In the genomic region with DNA sequence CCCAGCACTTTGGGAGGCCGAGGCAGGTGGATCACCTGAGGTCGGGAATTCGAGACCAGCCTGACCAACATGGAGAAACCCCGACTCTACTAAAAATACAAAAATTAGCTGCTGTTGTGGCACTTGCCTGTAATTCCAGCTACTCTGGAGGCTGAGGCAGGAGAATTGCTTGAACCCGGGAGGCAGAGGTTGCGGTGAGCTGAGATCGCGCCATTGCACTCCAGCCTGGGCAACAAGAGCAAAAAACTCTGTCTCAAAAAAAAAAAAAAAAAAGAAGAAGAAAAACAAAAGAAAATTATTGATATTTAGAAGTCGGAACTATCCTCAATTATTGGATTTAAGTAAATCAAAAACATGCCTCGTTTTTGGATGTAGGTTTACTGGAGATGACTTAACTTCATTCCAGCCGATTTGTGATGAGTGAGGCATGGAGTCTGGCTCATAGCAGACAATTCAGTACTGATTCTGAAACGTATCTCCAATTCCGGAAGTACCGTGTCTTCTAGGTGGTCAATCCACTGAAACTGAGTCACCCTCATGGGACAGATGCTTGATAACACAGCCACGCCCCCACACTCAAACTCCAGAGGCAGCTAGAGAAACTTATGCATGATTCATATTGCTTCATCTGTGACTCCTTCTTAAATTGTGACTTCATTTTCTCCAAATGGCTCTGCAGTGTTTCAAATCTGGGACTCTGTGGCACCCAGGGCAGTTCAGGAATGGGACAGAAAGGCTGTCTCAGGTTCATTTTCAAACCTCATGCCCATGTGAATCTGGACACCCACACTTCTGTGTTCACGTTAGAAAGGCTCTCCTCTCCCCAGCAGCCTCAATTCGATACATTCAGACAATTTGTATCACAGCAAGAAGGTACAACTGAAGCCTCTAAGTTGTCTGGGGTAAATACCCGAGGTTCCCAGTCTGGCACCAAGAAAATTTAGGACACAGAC, we compare ENCODE assay signal across 9 cellular contexts.
DNase-seq lines count a peak whose midpoint lies in the region; ATAC-seq and TF ChIP-seq lines count a peak whose summit lies in the region.
"Had no signal": no experiment of that assay in that cellular context is flagged by ENCODE, and none has a peak within 500 bp of the region (broad histone marks: within the 10 kb centered on the region; RNA-seq: fewer than 3 reads in every experiment).

No MANE protein-coding gene starts in this region.

- peaks cover 5 to 14% of the 10 kb centered on the region in 2 donors for H3K4me1 ChIP-seq in aorta (ENCODE audit: control insufficient read depth in 1 of 2, insufficient read depth in 2 of 2, low read length in 2 of 2)

- H3K4me3 Mint-ChIP-seq in stimulated activated naive CD8-positive, alpha-beta T cell treated with anti-CD3 and anti-CD28 coated beads, Interleukin-15, amount 100 ng/mL, for 72 hours: no peak overlapping the region

- 75 to 83% methylated on average over 18 of the region's 18 CpGs for WGBS in aorta, 2 donors

- H3K9me3 ChIP-seq in aorta (ENCODE audit: control insufficient read depth, low read length): no peaks in the 10 kb centered on the region

- peak; percentile 57 for ATAC-seq in stimulated activated naive CD8-positive, alpha-beta T cell treated with anti-CD3 and anti-CD28 coated beads, Interleukin-15, Interleukin-2, amounts not matched to agents 100 U/mL and 50 U/mL, for 24 hours
- no peak for ATAC-seq in stimulated activated naive CD8-positive, alpha-beta T cell treated with anti-CD3 and anti-CD28 coated beads, Interleukin-15, amount 100 ng/mL, for 72 hours
- peak; percentile 78 for ATAC-seq in aorta (ENCODE audit: low FRiP score)
- ATAC-seq in GM19328 (IDR thresholded peaks at IDR 0.05; ENCODE audit: unreplicated experiment): no peak

- peaks cover 24% of the 10 kb centered on the region for H3K27me3 Mint-ChIP-seq in stimulated activated naive CD8-positive, alpha-beta T cell treated with anti-CD3 and anti-CD28 coated beads, Interleukin-15, amount 100 ng/mL, for 72 hours

- no peaks in the 10 kb centered on the region for H3K36me3 ChIP-seq in aorta (ENCODE audit: control insufficient read depth in 1 of 2, insufficient read depth in 2 of 2, low read length in 1 of 2)
- H3K36me3 ChIP-seq: cardiac muscle cell had no signal

- no peak overlapping the region for H3K27ac Mint-ChIP-seq in stimulated activated naive CD8-positive, alpha-beta T cell treated with anti-CD3 and anti-CD28 coated beads, Interleukin-15, amount 100 ng/mL, for 72 hours

- intact Hi-C loops in aorta (cut with DNase I): loop anchor here in 1 of 2 donors (2.0 to 5.0 kb wide), 2 partner anchors 41 to 179 kb away; no protein-coding TSS in a partner anchor

- no peaks in the 10 kb centered on the region for H3K9me3 Mint-ChIP-seq in stimulated activated naive CD8-positive, alpha-beta T cell treated with anti-CD3 and anti-CD28 coated beads, Interleukin-15, amount 100 ng/mL, for 72 hours

- no peak for TF ChIP-seq CTCF in WI38 (IDR thresholded peaks at IDR 0.05; ENCODE audit: low read depth, low read length)

- H3K27ac ChIP-seq in aorta (ENCODE audit: low read depth in 1 of 2, low read length in 2 of 2): peak overlapping the region in 1 of 2 donors; percentile 43
- H3K27ac ChIP-seq: cardiac muscle cell had no signal

- DNase-seq in stimulated activated naive CD8-positive, alpha-beta T cell treated with anti-CD3 and anti-CD28 coated beads, Interleukin-15, Interleukin-2, amounts not matched to agents 100 U/mL and 50 U/mL, for 24 hours: peak; percentile 15
- DNase-seq in stimulated activated naive CD8-positive, alpha-beta T cell treated with anti-CD3 and anti-CD28 coated beads, Interleukin-15, amount 100 ng/mL, for 72 hours: no peak
- DNase-seq in inferior parietal cortex (ENCODE audit: extremely low spot score) (peak; percentile 52), aorta (peak; percentile 84 to 88), NCI-H2081 (lab: John Stamatoyannopoulos, UW) (no peak), NK-92 (lab: John Stamatoyannopoulos, UW; ENCODE audit: unreplicated experiment) (no peak)

- H3K4me3 ChIP-seq in WI38 (ENCODE audit: low read depth, low read length) (peak overlapping the region; percentile 28), aorta (ENCODE audit: low read length in 2 of 2) (no peak overlapping the region)
- H3K4me3 ChIP-seq: cardiac muscle cell had no signal

- no peaks in the 10 kb centered on the region for H3K4me1 Mint-ChIP-seq in stimulated activated naive CD8-positive, alpha-beta T cell treated with anti-CD3 and anti-CD28 coated beads, Interleukin-15, amount 100 ng/mL, for 72 hours

- no peaks in the 10 kb centered on the region for H3K27me3 ChIP-seq in aorta (ENCODE audit: control insufficient read depth in 1 of 2, insufficient read depth in 2 of 2, low read length in 1 of 2)

Comparison
In these comparisons a context has a peak if more than half of its experiments do, and no peak if none do; other contexts are left out.
1. ATAC-seq: peak in stimulated activated naive CD8-positive, alpha-beta T cell treated with anti-CD3 and anti-CD28 coated beads, Interleukin-15, Interleukin-2, amounts not matched to agents 100 U/mL and 50 U/mL, for 24 hours (single experiment) and aorta (single experiment); none in stimulated activated naive CD8-positive, alpha-beta T cell treated with anti-CD3 and anti-CD28 coated beads, Interleukin-15, amount 100 ng/mL, for 72 hours (single experiment) and GM19328 (single experiment).
2. DNase-seq: peak in stimulated activated naive CD8-positive, alpha-beta T cell treated with anti-CD3 and anti-CD28 coated beads, Interleukin-15, Interleukin-2, amounts not matched to agents 100 U/mL and 50 U/mL, for 24 hours (single experiment), inferior parietal cortex (single experiment) and aorta (2 of 2); none in stimulated activated naive CD8-positive, alpha-beta T cell treated with anti-CD3 and anti-CD28 coated beads, Interleukin-15, amount 100 ng/mL, for 72 hours (0 of 2), NCI-H2081 (0 of 2) and NK-92 (single experiment).